ENCODE assay signal across 1 cellular context in genomic region chr1:212035123-212035834, GRCh38.
TF ChIP-seq lines count a peak whose summit lies in the region.

Gene DTL (plus strand): TSS chr1:212035748. CDS start chr1:212035891, 143 bp downstream.
Gene INTS7 (minus strand): TSS chr1:212035557. CDS start chr1:212035437, 120 bp downstream.

TF ChIP-seq in K562, 482 proteins besides CTCF, POLR2A, EP300 and RAD21 (continued from another document and continues in another):
- peak; percentile 56 for TF ChIP-seq FOS (IDR thresholded peaks at IDR 0.05; ENCODE audit: extremely low read depth, insufficient read length)
- TF ChIP-seq ZBTB7A (IDR thresholded peaks at IDR 0.05; ENCODE audit: borderline replicate concordance, control insufficient read depth, low read depth, low read length): peak; percentile 100
- peak; percentile 82; the same call in 1 of the 2 replicates for TF ChIP-seq DNMT1 (IDR thresholded peaks at IDR 0.05)
- TF ChIP-seq ZBTB33 (CRISPR knock-in tag; IDR thresholded peaks at IDR 0.05): peak; percentile 82
- TF ChIP-seq POLR3A (IDR thresholded peaks at IDR 0.05; ENCODE audit: borderline replicate concordance, extremely low read depth, insufficient read depth, insufficient read length): no peak
- peak; percentile 82 for TF ChIP-seq ARID1B (IDR thresholded peaks at IDR 0.05)
- TF ChIP-seq EP400 (IDR thresholded peaks at IDR 0.05): peak; percentile 100
- TF ChIP-seq KLF6 (CRISPR knock-in tag; IDR thresholded peaks at IDR 0.05; ENCODE audit: borderline replicate concordance): peak; percentile 50; the same call in 1 of the 2 replicates
- no peak for TF ChIP-seq XRCC3 (IDR thresholded peaks at IDR 0.05)
- no peak for TF ChIP-seq ZNF174 (CRISPR knock-in tag; IDR thresholded peaks at IDR 0.05)
- TF ChIP-seq ZSCAN32 (CRISPR knock-in tag; IDR thresholded peaks at IDR 0.05): no peak; the same call in 1 of the 2 replicates
- 0 out of 2 replicates have a peak, but pooled peaks have one; percentile 18 for TF ChIP-seq CBFA2T3 (IDR thresholded peaks at IDR 0.05)
- peak; percentile 96 for TF ChIP-seq POLR2H (tag; IDR thresholded peaks at IDR 0.05; ENCODE audit: low read depth)
- peak in 1 of 2 experiments; percentile 76; a peak in 1 of 4 replicates for TF ChIP-seq ZNF639 (CRISPR knock-in tag; conservative IDR thresholded peaks at IDR 0.05 in 1 of 2, IDR thresholded peaks at IDR 0.05 in 1 of 2)
- peak; percentile 15; the same call in 1 of the 2 replicates for TF ChIP-seq NCOA6 (IDR thresholded peaks at IDR 0.05)
- no peak for TF ChIP-seq ZNF175 (CRISPR knock-in tag; IDR thresholded peaks at IDR 0.05; ENCODE audit: low read depth)
- TF ChIP-seq FOXK2 (conservative IDR thresholded peaks at IDR 0.05 in 1 of 2, IDR thresholded peaks at IDR 0.05 in 1 of 2; ENCODE audit: low read depth in 2 of 2): peak; percentile 95 to 96
- TF ChIP-seq TCF7 (IDR thresholded peaks at IDR 0.05; ENCODE audit: borderline replicate concordance): no peak; the same call in 1 of the 2 replicates
- no peak for TF ChIP-seq PPARD (CRISPR knock-in tag; IDR thresholded peaks at IDR 0.05)
- no peak for TF ChIP-seq MYBL2 (IDR thresholded peaks at IDR 0.05; ENCODE audit: low read depth)
- no peak for TF ChIP-seq MYBL2 (CRISPR knock-in tag; IDR thresholded peaks at IDR 0.05; ENCODE audit: borderline replicate concordance)
- TF ChIP-seq RB1 (IDR thresholded peaks at IDR 0.05; ENCODE audit: low read depth): peak; percentile 97
- TF ChIP-seq OTX1 (CRISPR knock-in tag; IDR thresholded peaks at IDR 0.05): peak; percentile 97
- peak; percentile 73; the same call in 1 of the 2 replicates for TF ChIP-seq TARDBP (IDR thresholded peaks at IDR 0.05)
- no peak for TF ChIP-seq ILK (tag; IDR thresholded peaks at IDR 0.05; ENCODE audit: borderline replicate concordance, low read depth)
- TF ChIP-seq NFIC (IDR thresholded peaks at IDR 0.05): peak; percentile 57
- no peak for TF ChIP-seq PYGO2 (tag; IDR thresholded peaks at IDR 0.05)
- TF ChIP-seq E2F6 (IDR thresholded peaks at IDR 0.05; ENCODE audit: borderline replicate concordance in 1 of 2, extremely low read depth in 1 of 2, insufficient read depth in 1 of 2, insufficient read length in 1 of 2, low read depth in 1 of 2, low read length in 1 of 2, poor library complexity in 1 of 2, severe bottlenecking in 1 of 2): peak; percentile 85 to 91
- TF ChIP-seq MXD1 (CRISPR knock-in tag; IDR thresholded peaks at IDR 0.05; ENCODE audit: borderline replicate concordance, poor library complexity, severe bottlenecking): peak; percentile 95
- TF ChIP-seq HMG20A (CRISPR knock-in tag; conservative IDR thresholded peaks at IDR 0.05): no peak
- TF ChIP-seq FOXA3 (CRISPR knock-in tag; conservative IDR thresholded peaks at IDR 0.05 in 1 of 2, IDR thresholded peaks at IDR 0.05 in 1 of 2): no peak
- TF ChIP-seq SETDB1 (IDR thresholded peaks at IDR 0.05; ENCODE audit: low read length): no peak
- peak; percentile 91 for TF ChIP-seq EHMT2 (IDR thresholded peaks at IDR 0.05)
- TF ChIP-seq CHD7 (IDR thresholded peaks at IDR 0.05; ENCODE audit: low read depth, low read length): no peak
- no peak; the same call in 1 of the 2 replicates for TF ChIP-seq SMC3 (conservative IDR thresholded peaks at IDR 0.05; ENCODE audit: insufficient read depth, low read depth, low read length)
